19 cellular contexts compared by ENCODE assay signal in the genomic region with DNA sequence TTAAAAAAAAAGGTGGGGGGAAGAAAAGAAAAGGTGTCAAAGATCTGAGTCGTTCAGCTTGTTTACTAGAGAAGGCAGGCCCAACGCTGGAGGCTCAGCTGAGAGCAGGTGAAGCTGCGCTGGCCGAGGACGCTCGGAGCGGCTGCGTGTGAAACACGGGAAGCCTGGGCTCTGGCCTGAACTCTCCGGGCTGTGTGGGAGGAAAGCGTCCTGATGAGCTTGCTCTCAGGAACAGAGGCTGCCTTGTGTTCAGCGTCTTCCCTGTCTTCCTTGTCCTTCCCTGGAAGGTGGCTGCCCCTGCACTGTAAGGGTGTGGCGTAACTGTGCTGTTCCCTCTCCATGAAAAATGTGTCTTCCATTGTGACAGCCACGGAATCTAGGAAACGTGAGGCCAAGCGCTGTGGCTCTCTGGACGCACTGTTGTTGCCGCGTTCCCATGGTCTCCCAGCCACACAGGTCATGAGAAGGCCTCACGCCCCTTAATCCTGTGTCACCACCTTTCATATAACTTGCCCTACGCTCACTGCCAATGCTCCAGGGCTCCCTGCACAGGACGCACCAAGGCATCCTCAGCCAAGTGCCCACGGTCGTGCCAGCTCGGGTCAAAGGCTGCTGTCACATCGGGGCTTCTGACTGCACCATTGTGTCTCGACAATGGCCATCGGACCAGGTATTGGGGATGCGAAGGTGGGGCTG.
"Had no signal": no experiment of that assay in that cellular context is flagged by ENCODE, and none has a peak within 500 bp of the region (broad histone marks: within the 10 kb centered on the region; RNA-seq: fewer than 3 reads in every experiment).

No MANE protein-coding gene starts in this region.

- H3K4me3 ChIP-seq: adrenal gland, body of pancreas, spleen had no signal

- H3K27ac Mint-ChIP-seq: activated CD4-positive, alpha-beta T cell treated with anti-CD3 and anti-CD28 coated beads, Interleukin-2, amount 10 ng/mL, durations not matched to agents 24 days and 14 days; activated T-helper 17 cell treated with anti-CD3 and anti-CD28 coated beads, Interleukin-2, amount 50 U/mL, for 72 hours; immature natural killer cell; stimulated activated naive B cell treated with anti-CD40 and anti-IgM and Interleukin-4, amounts not matched to agents 10 μg/mL and 1 μg/mL and 100 μg/mL, for 72 hours; type B pancreatic cell had no signal

- H3K27me3 ChIP-seq: adrenal gland, body of pancreas, spleen had no signal

- DNase-seq: activated CD4-positive, alpha-beta T cell treated with anti-CD3 and anti-CD28 coated beads, Interleukin-2, amount 10 ng/mL, durations not matched to agents 24 days and 14 days; activated naive CD4-positive, alpha-beta T cell treated with anti-CD3 and anti-CD28 coated beads, Interleukin-2, amount 50 U/mL, for 16 hours; dermis blood vessel endothelial cell; glutamatergic neuron; immature natural killer cell; mesenchymal stem cell; right cardiac atrium; SK-N-SH; spleen; stimulated activated CD4-positive, alpha-beta T cell treated with anti-CD3 and anti-CD28 coated beads, Interleukin-1b, Interleukin-23, amount 100 ng/mL, for 48 hours; stimulated activated naive B cell treated with anti-CD40 and anti-IgM and Interleukin-4, amounts not matched to agents 10 μg/mL and 1 μg/mL and 100 μg/mL, for 72 hours; substantia nigra; T-helper 1 cell had no signal

- H3K27me3 Mint-ChIP-seq: activated CD4-positive, alpha-beta T cell treated with anti-CD3 and anti-CD28 coated beads, Interleukin-2, amount 10 ng/mL, durations not matched to agents 24 days and 14 days; activated T-helper 17 cell treated with anti-CD3 and anti-CD28 coated beads, Interleukin-2, amount 50 U/mL, for 72 hours; stimulated activated naive B cell treated with anti-CD40 and anti-IgM and Interleukin-4, amounts not matched to agents 10 μg/mL and 1 μg/mL and 100 μg/mL, for 72 hours; type B pancreatic cell had no signal

- H3K9ac ChIP-seq: SK-N-SH had no signal

- H3K4me3 Mint-ChIP-seq: activated CD4-positive, alpha-beta T cell treated with anti-CD3 and anti-CD28 coated beads, Interleukin-2, amount 10 ng/mL, durations not matched to agents 24 days and 14 days; activated T-helper 17 cell treated with anti-CD3 and anti-CD28 coated beads, Interleukin-2, amount 50 U/mL, for 72 hours; immature natural killer cell; stimulated activated naive B cell treated with anti-CD40 and anti-IgM and Interleukin-4, amounts not matched to agents 10 μg/mL and 1 μg/mL and 100 μg/mL, for 72 hours; type B pancreatic cell had no signal

- H3K4me1 Mint-ChIP-seq: activated CD4-positive, alpha-beta T cell treated with anti-CD3 and anti-CD28 coated beads, Interleukin-2, amount 10 ng/mL, durations not matched to agents 24 days and 14 days; activated T-helper 17 cell treated with anti-CD3 and anti-CD28 coated beads, Interleukin-2, amount 50 U/mL, for 72 hours; immature natural killer cell; stimulated activated naive B cell treated with anti-CD40 and anti-IgM and Interleukin-4, amounts not matched to agents 10 μg/mL and 1 μg/mL and 100 μg/mL, for 72 hours had no signal

- H3K4me2 ChIP-seq: SK-N-SH had no signal

- ATAC-seq: activated T-helper 17 cell treated with anti-CD3 and anti-CD28 coated beads, Interleukin-2, amount 50 U/mL, for 72 hours; body of pancreas; esophagus mucosa; left colon; right cardiac atrium; stimulated activated naive B cell treated with anti-CD40 and anti-IgM and Interleukin-4, amounts not matched to agents 10 μg/mL and 1 μg/mL and 100 μg/mL, for 72 hours had no signal

- H3K27ac ChIP-seq: adrenal gland, body of pancreas, spleen had no signal

- H3K4me1 ChIP-seq: adrenal gland, spleen had no signal

- H3K9me3 ChIP-seq: adrenal gland, body of pancreas, SK-N-SH, spleen had no signal

- H3K36me3 Mint-ChIP-seq: type B pancreatic cell had no signal

- H3K9me3 Mint-ChIP-seq: activated CD4-positive, alpha-beta T cell treated with anti-CD3 and anti-CD28 coated beads, Interleukin-2, amount 10 ng/mL, durations not matched to agents 24 days and 14 days; activated T-helper 17 cell treated with anti-CD3 and anti-CD28 coated beads, Interleukin-2, amount 50 U/mL, for 72 hours; immature natural killer cell; stimulated activated naive B cell treated with anti-CD40 and anti-IgM and Interleukin-4, amounts not matched to agents 10 μg/mL and 1 μg/mL and 100 μg/mL, for 72 hours; type B pancreatic cell had no signal
